Comparison of ENCODE assay signal across 8 cellular contexts in the genomic region with DNA sequence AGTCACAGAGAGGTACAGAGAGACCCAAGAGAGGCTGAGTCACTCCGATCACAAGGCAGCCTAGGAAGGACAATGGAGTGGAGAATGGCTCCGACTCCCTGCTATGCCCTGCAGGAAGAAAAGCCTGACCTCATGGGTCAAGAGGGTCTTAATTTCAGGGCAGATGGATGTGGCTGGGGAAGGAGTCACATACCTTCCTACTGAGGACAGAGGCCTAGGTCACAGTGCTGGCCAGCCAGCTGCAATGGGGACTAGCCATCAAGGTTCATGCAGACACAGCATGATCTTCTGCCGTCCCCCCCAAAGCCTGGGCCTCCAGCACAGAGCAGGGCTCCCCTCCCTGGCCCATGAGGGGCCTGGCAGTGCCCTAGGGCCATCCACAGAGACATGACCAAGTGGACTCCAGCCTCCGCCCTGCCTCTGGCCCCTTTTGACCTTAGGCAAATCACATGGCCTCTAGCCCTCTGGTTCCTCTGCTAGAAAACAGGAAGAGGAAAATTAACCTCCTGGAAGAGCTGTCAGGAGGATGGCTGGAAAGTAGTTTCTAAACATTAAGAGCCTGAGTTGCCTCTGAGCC. TPM values are rescaled to one million over a fixed set of nuclear protein-coding genes. Genes with fewer than 3 reads are reported as not detected.
DNase-seq lines count a peak whose midpoint lies in the region; ATAC-seq and TF ChIP-seq lines count a peak whose summit lies in the region.

No MANE protein-coding gene starts in this region.

- H3K27ac Mint-ChIP-seq in activated naive CD4-positive, alpha-beta T cell treated with anti-CD3 and anti-CD28 coated beads, Interleukin-2, amount 50 U/mL, for 24 hours = peak overlapping the region; percentile 57

- no peaks in the 10 kb centered on the region for H3K36me3 Mint-ChIP-seq in activated naive CD4-positive, alpha-beta T cell treated with anti-CD3 and anti-CD28 coated beads, Interleukin-2, amount 50 U/mL, for 24 hours

- peaks cover 31% of the 10 kb centered on the region for H3K79me1 ChIP-seq in mesendoderm (ENCODE audit: low read length)

- peak overlapping the region; percentile 99 for H3K4me2 ChIP-seq in mesendoderm (ENCODE audit: low read length)

- peak overlapping the region; percentile 90 for H3K4me3 Mint-ChIP-seq in activated naive CD4-positive, alpha-beta T cell treated with anti-CD3 and anti-CD28 coated beads, Interleukin-2, amount 50 U/mL, for 24 hours

- H3K18ac ChIP-seq in mesendoderm (ENCODE audit: low read length) = peak overlapping the region; percentile 25

- no peak for TF ChIP-seq CTCF in body of pancreas (IDR thresholded peaks at IDR 0.05)

- no peak for DNase-seq in activated naive CD4-positive, alpha-beta T cell treated with Interleukin-2 at 50 U/mL for 16 hours
- no peak for DNase-seq in body of pancreas
- DNase-seq in mesendoderm = peak; percentile 88
- DNase-seq in dedifferentiated amniotic fluid mesenchymal stem cell (ENCODE audit: extremely low spot score) = no peak
- no peak for DNase-seq in globus pallidus (ENCODE audit: low spot score)

- H3K27me3 ChIP-seq in body of pancreas (no peaks in the 10 kb centered on the region), mesendoderm (ENCODE audit: insufficient read depth, low read length, poor library complexity) (no peaks in the 10 kb centered on the region)

- peak overlapping the region; percentile 99 for H2BK5ac ChIP-seq in mesendoderm (ENCODE audit: low read length)

- peaks cover 63% of the 10 kb centered on the region for H3K79me2 ChIP-seq in mesendoderm (ENCODE audit: control insufficient read depth, insufficient read depth, low read length)

- H3K23ac ChIP-seq in mesendoderm (ENCODE audit: low read length) = no peak overlapping the region

- peak overlapping the region; percentile 87 for H3K4ac ChIP-seq in mesendoderm (ENCODE audit: low read depth, low read length)

- peak overlapping the region; percentile 96 for H3K9ac ChIP-seq in mesendoderm (ENCODE audit: low read length)

- H3K4me1 Mint-ChIP-seq in activated naive CD4-positive, alpha-beta T cell treated with anti-CD3 and anti-CD28 coated beads, Interleukin-2, amount 50 U/mL, for 24 hours = peaks cover 84% of the 10 kb centered on the region

- no peak for ATAC-seq in body of pancreas
- no peak for ATAC-seq in GM21619 (IDR thresholded peaks at IDR 0.05; ENCODE audit: unreplicated experiment)

- WGBS in body of pancreas, 2 donors = 66 to 67% methylated on average over 2 to 4 of the region's 4 CpGs
- no CpG with 5 or more reads among the region's 4 CpGs for WGBS in mesendoderm (ENCODE audit: extremely low coverage, insufficient coverage, low lambda C conversion rate)
- 78% methylated on average over 4 of the region's 4 CpGs for WGBS in urinary bladder

- intact Hi-C loops in body of pancreas (cut with DNase I) = no loop called here

- H2BK15ac ChIP-seq in mesendoderm (replicated peaks; ENCODE audit: low read depth) = no peak overlapping the region

- H3K9me3 ChIP-seq in body of pancreas = no peaks in the 10 kb centered on the region

- H3K36me3 ChIP-seq in body of pancreas (replicated peaks in 1 of 2; ENCODE audit: insufficient read depth in 1 of 2, low read depth in 2 of 2) (no peaks in the 10 kb centered on the region), mesendoderm (ENCODE audit: control insufficient read depth, insufficient read depth, low read length) (no peaks in the 10 kb centered on the region), urinary bladder (ENCODE audit: insufficient read depth) (no peaks in the 10 kb centered on the region)

- H4K5ac ChIP-seq in mesendoderm (ENCODE audit: low read length) = no peak overlapping the region

- H4K8ac ChIP-seq in mesendoderm (ENCODE audit: low read depth, low read length) = no peak overlapping the region

- no peaks in the 10 kb centered on the region for H3K27me3 Mint-ChIP-seq in activated naive CD4-positive, alpha-beta T cell treated with anti-CD3 and anti-CD28 coated beads, Interleukin-2, amount 50 U/mL, for 24 hours

- H3K4me3 ChIP-seq in body of pancreas = no peak overlapping the region
- no peak overlapping the region for H3K4me3 ChIP-seq in mesendoderm (ENCODE audit: low read length)
- no peak overlapping the region for H3K4me3 ChIP-seq in urinary bladder (ENCODE audit: low read depth, low read length)

- peak overlapping the region; percentile 100 for H3K56ac ChIP-seq in mesendoderm (ENCODE audit: low read length)

- H3K4me1 ChIP-seq in body of pancreas (peaks cover 64% of the 10 kb centered on the region), mesendoderm (ENCODE audit: control insufficient read depth, low read depth, low read length) (peaks cover 31% of the 10 kb centered on the region), urinary bladder (ENCODE audit: insufficient read depth) (no peaks in the 10 kb centered on the region)

- H3K9me3 Mint-ChIP-seq in activated naive CD4-positive, alpha-beta T cell treated with anti-CD3 and anti-CD28 coated beads, Interleukin-2, amount 50 U/mL, for 24 hours = no peaks in the 10 kb centered on the region

- H2AK5ac ChIP-seq in mesendoderm (ENCODE audit: low read length) = peak overlapping the region; percentile 49

- peak overlapping the region; percentile 1 for H2BK120ac ChIP-seq in mesendoderm (ENCODE audit: low read depth, low read length)

- no peak for TF ChIP-seq POLR2A in body of pancreas (IDR thresholded peaks at IDR 0.05)

- H3K27ac ChIP-seq in body of pancreas (peak overlapping the region; percentile 87 to 94 (median 88)), mesendoderm (ENCODE audit: low read depth, low read length) (peak overlapping the region; percentile 88), urinary bladder (ENCODE audit: low read depth) (peak overlapping the region; percentile 19)

RNA-seq across cellular contexts. Expression of a gene that starts 1.8 kb away (rescaled TPM):
- 10 to 100 TPM; 41.0 to 54.1 TPM for total RNA-seq in body of pancreas
- polyA plus RNA-seq in mesendoderm (2013, experiment 1 of 2) = 42.6 TPM
- polyA plus RNA-seq in mesendoderm (2013, experiment 2 of 2) = 43.2 TPM
- 34.5 TPM for total RNA-seq in urinary bladder
- 31.4 TPM for polyA plus RNA-seq in urinary bladder

RNA-seq across cellular contexts. Expression of a gene that starts 49.7 kb away (rescaled TPM):
- total RNA-seq in body of pancreas = 1,000 to 10,000 TPM in 1 of 2 donors, 100 to 1,000 TPM in 1; 921 to 1,114 TPM
- 6,635 TPM for polyA plus RNA-seq in mesendoderm (2013, experiment 1 of 2)
- 6,755 TPM for polyA plus RNA-seq in mesendoderm (2013, experiment 2 of 2)
- total RNA-seq in urinary bladder = 961 TPM
- polyA plus RNA-seq in urinary bladder = 2,414 TPM

Comparison
In these comparisons a context has a peak if more than half of its experiments do, and no peak if none do; other contexts are left out.
1. H3K27ac ChIP-seq: peak in every context shown above with its lines; median percentile 88 in body of pancreas; 88 in mesendoderm; 19 in urinary bladder.